ENCODE assay signal across 1 cellular context in genomic region chr15:101652098-101652782, GRCh38.
TF ChIP-seq lines count a peak whose summit lies in the region.

TM2D3 (minus strand) TSS chr15:101652381; CDS start chr15:101652361, 20 bp downstream.

TF ChIP-seq in HepG2, 621 proteins besides CTCF, POLR2A, EP300 and RAD21 (continued from another document and continues in another):
- peak; percentile 60 for TF ChIP-seq FOXP4 (CRISPR knock-in tag; IDR thresholded peaks at IDR 0.05)
- TF ChIP-seq NFAT5 (CRISPR knock-in tag; IDR thresholded peaks at IDR 0.05) = 0 out of 2 replicates have a peak, but pooled peaks have one; percentile 32
- peak; percentile 88; the same call in 1 of the 2 replicates for TF ChIP-seq MYNN (CRISPR knock-in tag; IDR thresholded peaks at IDR 0.05; ENCODE audit: low read depth)
- 0 out of 2 replicates have a peak, but pooled peaks have one; percentile 73 for TF ChIP-seq SMAD3 (CRISPR knock-in tag; IDR thresholded peaks at IDR 0.05)
- TF ChIP-seq ZBTB38 (CRISPR knock-in tag; IDR thresholded peaks at IDR 0.05) = peak; percentile 78; the same call in 1 of the 2 replicates
- TF ChIP-seq NR2F6 (IDR thresholded peaks at IDR 0.05) = no peak
- no peak for TF ChIP-seq NR2F6 (CRISPR knock-in tag; IDR thresholded peaks at IDR 0.05)
- peak; percentile 88 for TF ChIP-seq KDM5B (CRISPR knock-in tag; IDR thresholded peaks at IDR 0.05; ENCODE audit: borderline replicate concordance)
- TF ChIP-seq ZKSCAN8 (CRISPR knock-in tag; IDR thresholded peaks at IDR 0.05; ENCODE audit: borderline replicate concordance) = no peak
- TF ChIP-seq SRY (CRISPR knock-in tag; IDR thresholded peaks at IDR 0.05) = peak; percentile 66; the same call in 1 of the 2 replicates
- peak; percentile 90 for TF ChIP-seq MEIS2 (CRISPR knock-in tag; IDR thresholded peaks at IDR 0.05)
- peak; percentile 96 for TF ChIP-seq ZNF501 (CRISPR knock-in tag; IDR thresholded peaks at IDR 0.05)
- TF ChIP-seq ZNF383 (CRISPR knock-in tag; IDR thresholded peaks at IDR 0.05; ENCODE audit: borderline replicate concordance) = 0 out of 2 replicates have a peak, but pooled peaks have one; percentile 52
- TF ChIP-seq ZNF235 (CRISPR knock-in tag; IDR thresholded peaks at IDR 0.05; ENCODE audit: borderline replicate concordance) = peak; percentile 69
- peak; percentile 90; the same call in 1 of the 2 replicates for TF ChIP-seq ZNF713 (CRISPR knock-in tag; IDR thresholded peaks at IDR 0.05)
- peak; percentile 51 for TF ChIP-seq ZNF878 (CRISPR knock-in tag; IDR thresholded peaks at IDR 0.05)
- TF ChIP-seq TBX3 (IDR thresholded peaks at IDR 0.05; ENCODE audit: borderline replicate concordance) = 0 out of 2 replicates have a peak, but pooled peaks have one; percentile 11
- TF ChIP-seq SPEN (CRISPR knock-in tag; IDR thresholded peaks at IDR 0.05; ENCODE audit: low read depth) = peak; percentile 96
- peak; percentile 44; the same call in 1 of the 2 replicates for TF ChIP-seq ZNF782 (CRISPR knock-in tag; IDR thresholded peaks at IDR 0.05; ENCODE audit: borderline replicate concordance)
- TF ChIP-seq ETS1 (CRISPR knock-in tag; IDR thresholded peaks at IDR 0.05) = 0 out of 2 replicates have a peak, but pooled peaks have one; percentile 53
- TF ChIP-seq ZGPAT (CRISPR knock-in tag; IDR thresholded peaks at IDR 0.05) = peak; percentile 94
- no peak for TF ChIP-seq HMGA1 (CRISPR knock-in tag; conservative IDR thresholded peaks at IDR 0.05)
- peak; percentile 90 for TF ChIP-seq KAT8 (CRISPR knock-in tag; IDR thresholded peaks at IDR 0.05)
- TF ChIP-seq ZFP82 (CRISPR knock-in tag; IDR thresholded peaks at IDR 0.05; ENCODE audit: borderline replicate concordance) = peak; percentile 94; the same call in 1 of the 2 replicates
- peak; percentile 83; the same call in 1 of the 2 replicates for TF ChIP-seq SIN3A (IDR thresholded peaks at IDR 0.05; ENCODE audit: borderline replicate concordance, low read depth, low read length)
- peak; percentile 68 for TF ChIP-seq ZNF691 (CRISPR knock-in tag; IDR thresholded peaks at IDR 0.05; ENCODE audit: borderline replicate concordance, low read depth)
- no peak for TF ChIP-seq FOXJ3 (CRISPR knock-in tag; IDR thresholded peaks at IDR 0.05; ENCODE audit: borderline replicate concordance)
- peak; percentile 18; the same call in 1 of the 2 replicates for TF ChIP-seq RERE (CRISPR knock-in tag; IDR thresholded peaks at IDR 0.05; ENCODE audit: low read depth)
- TF ChIP-seq GMEB2 (CRISPR knock-in tag; IDR thresholded peaks at IDR 0.05; ENCODE audit: low read depth) = peak; percentile 68
- peak; percentile 98 for TF ChIP-seq PHF8 (CRISPR knock-in tag; IDR thresholded peaks at IDR 0.05)
- peak; percentile 90 for TF ChIP-seq TOPORS (CRISPR knock-in tag; IDR thresholded peaks at IDR 0.05)
- peak; percentile 53 for TF ChIP-seq HDAC2 (CRISPR knock-in tag; IDR thresholded peaks at IDR 0.05)
- TF ChIP-seq PHF21A (CRISPR knock-in tag; IDR thresholded peaks at IDR 0.05) = no peak
- peak; percentile 65; the same call in 1 of the 2 replicates for TF ChIP-seq ZSCAN21 (CRISPR knock-in tag; IDR thresholded peaks at IDR 0.05; ENCODE audit: borderline replicate concordance)
- peak; percentile 6; the same call in 1 of the 2 replicates for TF ChIP-seq ZNF253 (CRISPR knock-in tag; IDR thresholded peaks at IDR 0.05; ENCODE audit: borderline replicate concordance)
- TF ChIP-seq ZBTB49 (CRISPR knock-in tag; IDR thresholded peaks at IDR 0.05; ENCODE audit: borderline replicate concordance) = no peak
- no peak for TF ChIP-seq ZNF496 (CRISPR knock-in tag; IDR thresholded peaks at IDR 0.05; ENCODE audit: insufficient replicate concordance)
- peak; percentile 77 for TF ChIP-seq ISL2 (CRISPR knock-in tag; IDR thresholded peaks at IDR 0.05)
- no peak for TF ChIP-seq ZNF264 (CRISPR knock-in tag; IDR thresholded peaks at IDR 0.05)
- 0 out of 2 replicates have a peak, but pooled peaks have one; percentile 10 for TF ChIP-seq CENPT (CRISPR knock-in tag; IDR thresholded peaks at IDR 0.05; ENCODE audit: low read depth)
- TF ChIP-seq HDAC1 (CRISPR knock-in tag; IDR thresholded peaks at IDR 0.05) = peak; percentile 95
- peak; percentile 70 for TF ChIP-seq YEATS2 (CRISPR knock-in tag; IDR thresholded peaks at IDR 0.05; ENCODE audit: borderline replicate concordance)
